8 cellular contexts compared by ENCODE assay signal in genomic region chrX:128781506-128781905, GRCh38.
DNase-seq lines count a peak whose midpoint lies in the region; ATAC-seq and TF ChIP-seq lines count a peak whose summit lies in the region.

No MANE protein-coding gene starts in this region.

- no peak overlapping the region for H3K4me3 Mint-ChIP-seq in activated CD8-positive, alpha-beta T cell treated with anti-CD3 and anti-CD28 coated beads, Interleukin-2, amount 10 ng/mL, durations not matched to agents 7 days and 5 days
- H3K4me3 Mint-ChIP-seq in neural crest cell, result peak overlapping the region; percentile 14

- no peaks in the 10 kb centered on the region for H3K36me3 Mint-ChIP-seq in activated CD8-positive, alpha-beta T cell treated with anti-CD3 and anti-CD28 coated beads, Interleukin-2, amount 10 ng/mL, durations not matched to agents 7 days and 5 days (ENCODE audit: low read depth)
- peaks cover 16% of the 10 kb centered on the region for H3K36me3 Mint-ChIP-seq in neural crest cell (ENCODE audit: low read depth)

- ATAC-seq in activated CD8-positive, alpha-beta T cell treated with anti-CD3 and anti-CD28 coated beads, Interleukin-2, amount 10 ng/mL, durations not matched to agents 7 days and 5 days, result no peak
- no peak for ATAC-seq in GM21381 (IDR thresholded peaks at IDR 0.05; ENCODE audit: unreplicated experiment)

- H3K4me3 ChIP-seq in LNCaP clone FGC (ENCODE audit: low read depth, low read length), result no peak overlapping the region

- CTCF ChIA-PET in activated CD8-positive, alpha-beta T cell treated with anti-CD3 and anti-CD28 coated beads, Interleukin-2, amount 10 ng/mL, durations not matched to agents 7 days and 5 days (lab: Charles Lee), result no interaction called here

- POLR2A ChIA-PET in activated CD8-positive, alpha-beta T cell treated with anti-CD3 and anti-CD28 coated beads, Interleukin-2, amount 10 ng/mL, durations not matched to agents 7 days and 5 days (lab: Charles Lee), result no interaction called here

- H3K9me3 Mint-ChIP-seq in activated CD8-positive, alpha-beta T cell treated with anti-CD3 and anti-CD28 coated beads, Interleukin-2, amount 10 ng/mL, durations not matched to agents 7 days and 5 days (ENCODE audit: insufficient read depth), result no peaks in the 10 kb centered on the region
- peaks cover 8% of the 10 kb centered on the region for H3K9me3 Mint-ChIP-seq in neural crest cell

- no peak overlapping the region for H3K27ac Mint-ChIP-seq in activated CD8-positive, alpha-beta T cell treated with anti-CD3 and anti-CD28 coated beads, Interleukin-2, amount 10 ng/mL, durations not matched to agents 7 days and 5 days
- H3K27ac Mint-ChIP-seq in neural crest cell (ENCODE audit: unreplicated experiment), result peak overlapping the region; percentile 50

- H3K27me3 Mint-ChIP-seq in activated CD8-positive, alpha-beta T cell treated with anti-CD3 and anti-CD28 coated beads, Interleukin-2, amount 10 ng/mL, durations not matched to agents 7 days and 5 days (ENCODE audit: low read depth), result no peaks in the 10 kb centered on the region
- no peaks in the 10 kb centered on the region for H3K27me3 Mint-ChIP-seq in neural crest cell (ENCODE audit: low read depth)

- DNase-seq in SHP77 (lab: John Stamatoyannopoulos, UW), result peak; percentile 2 to 6
- no peak for DNase-seq in SHP77 treated with DMSO at 0.1 percent for 48 hours (lab: John Stamatoyannopoulos, UW)
- peak; percentile 36 for DNase-seq in LNCaP clone FGC (ENCODE audit: low read depth)
- DNase-seq in activated CD8-positive, alpha-beta T cell treated with anti-CD3 and anti-CD28 coated beads, Interleukin-2, amount 10 ng/mL, durations not matched to agents 7 days and 5 days, result peak; percentile 34
- peak; percentile 47 for DNase-seq in neural crest cell (ENCODE audit: low read depth, low spot score)
- no peak for DNase-seq in NK-92 treated with Interleukin-12 subunit alpha and Interleukin-12 subunit beta, amount 100 ng/mL, for 24 hours (lab: John Stamatoyannopoulos, UW)
- DNase-seq in NCI-H345 (lab: John Stamatoyannopoulos, UW), result no peak

- peaks cover 9% of the 10 kb centered on the region for H3K4me1 Mint-ChIP-seq in activated CD8-positive, alpha-beta T cell treated with anti-CD3 and anti-CD28 coated beads, Interleukin-2, amount 10 ng/mL, durations not matched to agents 7 days and 5 days (ENCODE audit: low read depth)
- peaks cover 23% of the 10 kb centered on the region for H3K4me1 Mint-ChIP-seq in neural crest cell

- TF ChIP-seq CTCF in LNCaP clone FGC (IDR thresholded peaks at IDR 0.05; ENCODE audit: control insufficient read depth, extremely low read depth, insufficient read depth), result peak; percentile 51
- peak; percentile 61 for TF ChIP-seq CTCF in neural crest cell (conservative IDR thresholded peaks at IDR 0.05)

Comparison
In these comparisons a context has a peak if more than half of its experiments do, and no peak if none do; other contexts are left out.
1. DNase-seq: peak in SHP77 (2 of 2), LNCaP clone FGC (single experiment), activated CD8-positive, alpha-beta T cell treated with anti-CD3 and anti-CD28 coated beads, Interleukin-2, amount 10 ng/mL, durations not matched to agents 7 days and 5 days (single experiment) and neural crest cell (single experiment); none in SHP77 treated with DMSO at 0.1 percent for 48 hours (single experiment), NK-92 treated with Interleukin-12 subunit alpha and Interleukin-12 subunit beta, amount 100 ng/mL, for 24 hours (single experiment) and NCI-H345 (single experiment).